ENCODE assay signal across 19 cellular contexts in genomic region chr15:87731630-87732029, GRCh38.
"Had no signal": no experiment of that assay in that cellular context is flagged by ENCODE, and none has a peak within 500 bp of the region (broad histone marks: within the 10 kb centered on the region; RNA-seq: fewer than 3 reads in every experiment).

No MANE protein-coding gene starts in this region.

- H3K4me3 ChIP-seq: colonic mucosa, left lung, lung, pancreas, right lobe of liver, stomach, thoracic aorta, transverse colon had no signal

- H3K27ac ChIP-seq: colonic mucosa, foreskin keratinocyte, left lung, pancreas, right lobe of liver, stomach, thoracic aorta, transverse colon had no signal

- H3K36me3 ChIP-seq: colonic mucosa, left lung, pancreas, right lobe of liver, stomach, thoracic aorta, transverse colon had no signal

- DNase-seq: colonic mucosa; dermis blood vessel endothelial cell; erythroblast; foreskin keratinocyte; head of caudate nucleus; islet precursor cell; left lung; mesenchymal stem cell; naive B cell; occipital lobe; pancreas; right lobe of liver; stimulated activated CD4-positive, alpha-beta T cell treated with anti-CD3 and anti-CD28 coated beads, Interleukin-2, amount 100 ng/mL, for 24 hours; stimulated activated naive CD4-positive, alpha-beta T cell; stomach; substantia nigra; transverse colon had no signal

- H3K4me1 ChIP-seq: colonic mucosa, foreskin keratinocyte, left lung, pancreas, right lobe of liver, stomach, transverse colon had no signal

- ATAC-seq: foreskin keratinocyte, left lung, pancreas, right lobe of liver had no signal

- H3K27me3 ChIP-seq: colonic mucosa, foreskin keratinocyte, left lung, pancreas, right lobe of liver, transverse colon had no signal

- H3K9me3 ChIP-seq: colonic mucosa, left lung, pancreas, right lobe of liver, stomach, thoracic aorta, transverse colon had no signal
